ENCODE assay signal across 8 cellular contexts in genomic region chr16:1707193-1707790, GRCh38. TPM values are rescaled to one million over a fixed set of nuclear protein-coding genes. Genes with fewer than 3 reads are reported as not detected.
DNase-seq lines count a peak whose midpoint lies in the region; ATAC-seq and TF ChIP-seq lines count a peak whose summit lies in the region.

No MANE protein-coding gene starts in this region.

- WGBS in aorta, 2 donors = 10 to 11% methylated on average over 16 of the region's 16 CpGs

- H3K4me3 Mint-ChIP-seq in effector memory CD8-positive, alpha-beta T cell = peak overlapping the region; percentile 97 to 100

- peaks cover 6% of the 10 kb centered on the region for H3K36me3 ChIP-seq in RWPE2 (ENCODE audit: low read depth)
- H3K36me3 ChIP-seq in mucosa of rectum (ENCODE audit: control insufficient read depth in 2 of 2, insufficient read depth in 2 of 2, low read length in 2 of 2) = peaks cover 0 to 2% of the 10 kb centered on the region in 2 donors
- H3K36me3 ChIP-seq in aorta (ENCODE audit: control insufficient read depth in 1 of 2, insufficient read depth in 2 of 2, low read length in 1 of 2) = no peaks in the 10 kb centered on the region

- H3K9ac ChIP-seq in mucosa of rectum (ENCODE audit: low read depth in 1 of 2, low read length in 2 of 2) = peak overlapping the region; percentile 70 to 73

- H3K27me3 ChIP-seq in RWPE2 (ENCODE audit: insufficient read depth, poor library complexity, severe bottlenecking) (no peaks in the 10 kb centered on the region), mucosa of rectum (ENCODE audit: control insufficient read depth in 2 of 2, insufficient read depth in 2 of 2, low read length in 2 of 2) (no peaks in the 10 kb centered on the region), aorta (ENCODE audit: control insufficient read depth in 1 of 2, insufficient read depth in 2 of 2, low read length in 1 of 2) (no peaks in the 10 kb centered on the region)

- H3K27ac ChIP-seq in RWPE2 (ENCODE audit: poor library complexity, severe bottlenecking) (peak overlapping the region; percentile 91), mucosa of rectum (ENCODE audit: low read depth in 2 of 2, low read length in 2 of 2) (no peak overlapping the region), aorta (ENCODE audit: low read depth in 1 of 2, low read length in 2 of 2) (no peak overlapping the region)

- no peaks in the 10 kb centered on the region for H3K27me3 Mint-ChIP-seq in effector memory CD8-positive, alpha-beta T cell

- no peaks in the 10 kb centered on the region for H3K9me3 ChIP-seq in RWPE2 (ENCODE audit: severe bottlenecking)
- H3K9me3 ChIP-seq in mucosa of rectum (ENCODE audit: control insufficient read depth in 2 of 2, low read length in 2 of 2) = no peaks in the 10 kb centered on the region
- H3K9me3 ChIP-seq in aorta (ENCODE audit: control insufficient read depth, low read length) = no peaks in the 10 kb centered on the region

- DNase-seq in GM13976 (ENCODE audit: low spot score) = peak; percentile 48
- no peak for DNase-seq in RWPE2 (ENCODE audit: low spot score)
- no peak for DNase-seq in effector memory CD8-positive, alpha-beta T cell
- DNase-seq in aorta = no peak
- no peak for DNase-seq in NCI-H2029 treated with DMSO at 0.1 percent for 48 hours (lab: John Stamatoyannopoulos, UW)
- no peak for DNase-seq in DMS114 treated with DMSO at 0.1 percent for 48 hours (lab: John Stamatoyannopoulos, UW; ENCODE audit: unreplicated experiment)
- DNase-seq in T1000 (lab: John Stamatoyannopoulos, UW) = no peak

- H3K36me3 Mint-ChIP-seq in effector memory CD8-positive, alpha-beta T cell (ENCODE audit: insufficient read depth) = peaks cover 46% of the 10 kb centered on the region

- intact Hi-C loops in aorta (cut with DNase I) = loop anchor here in 1 of 2 donors (5.0 to 10.0 kb wide), 3 partner anchors 65 to 215 kb away; partner anchors contain the start of genes CRAMP1, EME2, IFT140 and MRPS34

- H3K4me1 ChIP-seq in RWPE2 (ENCODE audit: insufficient read depth, poor library complexity, severe bottlenecking) = peaks cover 15% of the 10 kb centered on the region
- peaks cover 7 to 20% of the 10 kb centered on the region in 2 donors for H3K4me1 ChIP-seq in mucosa of rectum (ENCODE audit: control insufficient read depth in 2 of 2, insufficient read depth in 2 of 2, low read length in 2 of 2)
- no peaks in the 10 kb centered on the region for H3K4me1 ChIP-seq in aorta (ENCODE audit: control insufficient read depth in 1 of 2, insufficient read depth in 2 of 2, low read length in 2 of 2)

- peak overlapping the region; percentile 59 for H3K4me3 ChIP-seq in RWPE2 (ENCODE audit: severe bottlenecking)
- peak overlapping the region; percentile 75 to 98 for H3K4me3 ChIP-seq in mucosa of rectum (ENCODE audit: low read length in 2 of 2)
- H3K4me3 ChIP-seq in aorta (ENCODE audit: low read length in 2 of 2) = peak overlapping the region; percentile 65 to 71

- ATAC-seq in RWPE2 (ENCODE audit: low read depth) (no peak), aorta (ENCODE audit: low FRiP score) (no peak)
- ATAC-seq in effector memory CD8-positive, alpha-beta T cell (replicated peaks) = no peak

- in situ Hi-C loops in GM13976 (cut with MboI; ENCODE audit: low sequenced_read_pairs, unreplicated experiment) = no loop called here

- H3K27ac Mint-ChIP-seq in effector memory CD8-positive, alpha-beta T cell = peak overlapping the region; percentile 82 to 99

- peaks cover 18 to 37% of the 10 kb centered on the region in 2 donors for H3K4me1 Mint-ChIP-seq in effector memory CD8-positive, alpha-beta T cell (ENCODE audit: low read depth in 2 of 2)

- H3K9me3 Mint-ChIP-seq in effector memory CD8-positive, alpha-beta T cell = no peaks in the 10 kb centered on the region

- TF ChIP-seq CTCF in GM13976 (IDR thresholded peaks at IDR 0.05; ENCODE audit: borderline replicate concordance, control extremely low read depth, extremely low read depth, insufficient read depth, missing control alignments) (no peak), RWPE2 (IDR thresholded peaks at IDR 0.05; ENCODE audit: poor library complexity, severe bottlenecking) (no peak)

RNA-seq across cellular contexts. Expression of gene MAPK8IP3, which starts 1.3 kb away (rescaled TPM):
- 100 to 1,000 TPM in 1 of 2 donors, 10 to 100 TPM in 1; 69.0 to 122 TPM for total RNA-seq in aorta
- 10 to 100 TPM; 20.8 to 99.3 TPM for polyA plus RNA-seq in aorta

RNA-seq across cellular contexts. Expression of gene JPT2, which starts 29.2 kb away (rescaled TPM):
- total RNA-seq in aorta = 10 to 100 TPM; 28.3 to 30.8 TPM
- 10 to 100 TPM; 14.2 to 15.7 TPM for polyA plus RNA-seq in aorta
